In the genomic region with DNA sequence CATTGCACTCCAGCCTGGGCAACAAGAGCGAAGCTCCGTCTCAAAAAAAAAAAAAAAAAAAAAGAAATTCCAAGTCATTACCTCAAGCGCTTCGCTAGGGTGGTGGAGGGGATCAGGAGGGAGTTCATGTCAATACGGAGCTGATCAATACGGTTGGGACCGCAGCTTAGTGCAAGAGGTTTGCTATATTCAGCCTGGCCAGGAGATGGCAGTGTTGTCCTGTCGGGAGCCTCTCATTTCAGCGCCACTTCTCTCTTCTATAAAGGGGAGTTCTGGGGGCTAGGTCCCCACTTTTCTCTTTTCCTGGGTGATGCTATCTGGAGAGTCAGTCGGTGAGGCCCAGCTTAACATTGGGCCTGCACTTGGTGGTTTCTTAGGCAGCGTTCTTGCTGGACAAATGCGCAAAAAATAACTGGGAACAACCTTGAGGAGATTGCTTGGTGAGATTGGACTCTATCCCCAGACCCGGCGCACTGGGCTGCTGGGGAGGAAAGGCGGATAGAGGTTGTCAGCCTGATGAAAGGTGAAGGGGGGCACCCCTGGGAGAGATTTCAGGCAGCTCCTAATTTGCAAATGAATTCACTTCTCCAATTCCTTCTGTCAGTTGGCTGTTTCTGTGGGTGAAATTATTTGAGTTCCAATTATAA, we compare ENCODE assay signal across 7 cellular contexts. TPM values are rescaled to one million over a fixed set of nuclear protein-coding genes. Genes with fewer than 3 reads are reported as not detected.
DNase-seq lines count a peak whose midpoint lies in the region; ATAC-seq and TF ChIP-seq lines count a peak whose summit lies in the region.

No MANE protein-coding gene starts in this region.

- H3K4me3 ChIP-seq in left ventricle myocardium inferior = no peak overlapping the region

- peaks cover 19% of the 10 kb centered on the region for H3K4me1 ChIP-seq in left ventricle myocardium inferior

- ATAC-seq in GM18502 (IDR thresholded peaks at IDR 0.05; ENCODE audit: poor library complexity, unreplicated experiment) = peak; percentile 55
- ATAC-seq in activated naive CD4-positive, alpha-beta T cell treated with anti-CD3 and anti-CD28 coated beads, Interleukin-2, amount 50 U/mL, for 72 hours = peak; percentile 73 to 76
- ATAC-seq in sciatic nerve = peak; percentile 72
- ATAC-seq in GM21381 (IDR thresholded peaks at IDR 0.05; ENCODE audit: unreplicated experiment) = no peak

- H3K36me3 ChIP-seq in left ventricle myocardium inferior = no peaks in the 10 kb centered on the region

- intact Hi-C loops in left ventricle myocardium inferior (cut with micrococcal nuclease) (loop anchor here (2.0 to 10.0 kb wide), 3 partner anchors 73 to 920 kb away; no protein-coding TSS in a partner anchor), sciatic nerve (cut with DNase I) (no loop called here)

- no peaks in the 10 kb centered on the region for H3K9me3 Mint-ChIP-seq in activated naive CD4-positive, alpha-beta T cell treated with anti-CD3 and anti-CD28 coated beads, Interleukin-2, amount 50 U/mL, for 72 hours

- H3K27ac Mint-ChIP-seq in activated naive CD4-positive, alpha-beta T cell treated with anti-CD3 and anti-CD28 coated beads, Interleukin-2, amount 50 U/mL, for 72 hours = no peak overlapping the region

- peaks cover 17% of the 10 kb centered on the region for H3K27me3 ChIP-seq in left ventricle myocardium inferior (ENCODE audit: low read depth)

- no peaks in the 10 kb centered on the region for H3K9me3 ChIP-seq in left ventricle myocardium inferior (replicated peaks)

- DNase-seq in Kasumi-1 (lab: John Stamatoyannopoulos, UW) (peak; percentile 56 to 68), SKM-1 (lab: John Stamatoyannopoulos, UW; ENCODE audit: unreplicated experiment) (peak; percentile 53), left ventricle myocardium inferior (peak; percentile 38), sciatic nerve (ENCODE audit: low spot score) (peak; percentile 84)
- peak in 1 of 2 donors; percentile 77 for DNase-seq in activated naive CD4-positive, alpha-beta T cell treated with anti-CD3 and anti-CD28 coated beads, Interleukin-2, amount 50 U/mL, for 72 hours (ENCODE audit: low spot score in 2 of 2)

- no peak overlapping the region for H3K27ac ChIP-seq in left ventricle myocardium inferior (replicated peaks)

- H3K36me3 Mint-ChIP-seq in activated naive CD4-positive, alpha-beta T cell treated with anti-CD3 and anti-CD28 coated beads, Interleukin-2, amount 50 U/mL, for 72 hours = no peaks in the 10 kb centered on the region

- peak; percentile 91 for TF ChIP-seq CTCF in left ventricle myocardium inferior (IDR thresholded peaks at IDR 0.05; ENCODE audit: borderline replicate concordance)

RNA-seq across cellular contexts. Expression of a gene that starts 40.4 kb away (rescaled TPM):
- total RNA-seq in activated naive CD4-positive, alpha-beta T cell treated with anti-CD3 and anti-CD28 coated beads, Interleukin-2, amount 50 U/mL, for 72 hours = 10 to 100 TPM; 21.2 to 23.4 TPM
- total RNA-seq in left ventricle myocardium inferior (12.8 TPM), sciatic nerve (16.8 TPM)
